ENCODE assay signal across 1 cellular context in the genomic region with DNA sequence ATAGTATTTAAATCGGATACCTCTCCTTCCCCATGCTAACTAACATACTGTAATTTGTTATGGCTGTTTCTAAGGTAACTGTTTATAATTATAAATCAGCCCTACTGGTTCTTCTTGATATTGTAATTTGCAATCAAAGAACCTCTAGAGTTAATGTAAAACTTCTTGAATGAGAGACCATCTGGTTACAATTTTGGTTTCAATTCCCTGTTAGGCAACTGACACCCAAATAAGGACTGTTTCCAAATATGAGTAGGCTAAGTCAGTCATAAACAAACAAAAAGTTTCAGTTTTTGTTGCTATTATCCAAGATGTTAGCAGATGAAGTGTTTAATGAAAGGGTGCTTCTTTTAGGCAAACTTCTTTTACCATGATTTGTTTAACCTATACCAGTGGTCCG.
A peak's percentile ranks its signal among the peaks of the same experiment; 100 is the strongest.
TF ChIP-seq lines count a peak whose summit lies in the region.

No MANE protein-coding gene starts in this region.

TF ChIP-seq in GM12878, 131 proteins besides CTCF, POLR2A, EP300 and RAD21 (continued from another document):
- TF ChIP-seq, protein P1, sequence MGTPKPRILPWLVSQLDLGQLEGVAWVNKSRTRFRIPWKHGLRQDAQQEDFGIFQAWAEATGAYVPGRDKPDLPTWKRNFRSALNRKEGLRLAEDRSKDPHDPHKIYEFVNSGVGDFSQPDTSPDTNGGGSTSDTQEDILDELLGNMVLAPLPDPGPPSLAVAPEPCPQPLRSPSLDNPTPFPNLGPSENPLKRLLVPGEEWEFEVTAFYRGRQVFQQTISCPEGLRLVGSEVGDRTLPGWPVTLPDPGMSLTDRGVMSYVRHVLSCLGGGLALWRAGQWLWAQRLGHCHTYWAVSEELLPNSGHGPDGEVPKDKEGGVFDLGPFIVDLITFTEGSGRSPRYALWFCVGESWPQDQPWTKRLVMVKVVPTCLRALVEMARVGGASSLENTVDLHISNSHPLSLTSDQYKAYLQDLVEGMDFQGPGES (IDR thresholded peaks at IDR 0.05), result no peak
- no peak for TF ChIP-seq ZNF217 (IDR thresholded peaks at IDR 0.05)
- peak; percentile 22 to 38; a peak in 1 of 4 replicates for TF ChIP-seq IKZF2 (IDR thresholded peaks at IDR 0.05)
- TF ChIP-seq ZNF384 (IDR thresholded peaks at IDR 0.05; ENCODE audit: borderline replicate concordance, low read depth, low read length), result no peak
- TF ChIP-seq, protein P2, sequence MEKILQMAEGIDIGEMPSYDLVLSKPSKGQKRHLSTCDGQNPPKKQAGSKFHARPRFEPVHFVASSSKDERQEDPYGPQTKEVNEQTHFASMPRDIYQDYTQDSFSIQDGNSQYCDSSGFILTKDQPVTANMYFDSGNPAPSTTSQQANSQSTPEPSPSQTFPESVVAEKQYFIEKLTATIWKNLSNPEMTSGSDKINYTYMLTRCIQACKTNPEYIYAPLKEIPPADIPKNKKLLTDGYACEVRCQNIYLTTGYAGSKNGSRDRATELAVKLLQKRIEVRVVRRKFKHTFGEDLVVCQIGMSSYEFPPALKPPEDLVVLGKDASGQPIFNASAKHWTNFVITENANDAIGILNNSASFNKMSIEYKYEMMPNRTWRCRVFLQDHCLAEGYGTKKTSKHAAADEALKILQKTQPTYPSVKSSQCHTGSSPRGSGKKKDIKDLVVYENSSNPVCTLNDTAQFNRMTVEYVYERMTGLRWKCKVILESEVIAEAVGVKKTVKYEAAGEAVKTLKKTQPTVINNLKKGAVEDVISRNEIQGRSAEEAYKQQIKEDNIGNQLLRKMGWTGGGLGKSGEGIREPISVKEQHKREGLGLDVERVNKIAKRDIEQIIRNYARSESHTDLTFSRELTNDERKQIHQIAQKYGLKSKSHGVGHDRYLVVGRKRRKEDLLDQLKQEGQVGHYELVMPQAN (conservative IDR thresholded peaks at IDR 0.05), result no peak
- peak; percentile 57 for TF ChIP-seq MEF2B (IDR thresholded peaks at IDR 0.05; ENCODE audit: partially characterized antibody, poor library complexity, severe bottlenecking)
- TF ChIP-seq TCF7 (IDR thresholded peaks at IDR 0.05; ENCODE audit: borderline replicate concordance), result no peak
- TF ChIP-seq ETV6 (conservative IDR thresholded peaks at IDR 0.05 in 1 of 2, IDR thresholded peaks at IDR 0.05 in 1 of 2; ENCODE audit: borderline replicate concordance in 1 of 2, low read depth in 1 of 2), result no peak
